3 cellular contexts compared by ENCODE assay signal in the genomic region with DNA sequence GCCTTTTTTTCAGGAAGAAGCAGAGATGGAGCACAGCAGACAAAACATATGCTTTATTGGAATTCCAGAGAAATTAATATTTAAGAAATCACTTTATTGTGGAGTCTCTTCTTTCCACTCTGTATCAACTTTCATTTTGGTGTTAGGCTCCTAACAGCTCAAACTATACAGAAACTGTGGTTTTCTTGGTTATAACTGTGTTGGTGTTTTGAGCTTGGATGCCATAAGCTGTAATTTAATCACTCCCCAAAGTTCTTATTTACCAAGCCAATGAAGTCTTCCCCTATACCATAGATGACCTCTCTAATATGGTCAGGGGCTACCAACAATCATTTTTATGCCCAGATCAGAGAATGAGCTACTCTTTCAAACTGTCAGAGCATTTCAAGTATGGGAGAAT.
"Had no signal": no experiment of that assay in that cellular context is flagged by ENCODE, and none has a peak within 500 bp of the region (broad histone marks: within the 10 kb centered on the region; RNA-seq: fewer than 3 reads in every experiment).

No MANE protein-coding gene starts in this region.

- H3K4me3 ChIP-seq: GM12878 had no signal

- ATAC-seq: GM12878 had no signal

- DNase-seq: GDM1, GF-D8 had no signal
